23 cellular contexts compared by ENCODE assay signal in genomic region chr13:75393839-75394238, GRCh38.
DNase-seq lines count a peak whose midpoint lies in the region; ATAC-seq and TF ChIP-seq lines count a peak whose summit lies in the region.
"Had no signal": no experiment of that assay in that cellular context is flagged by ENCODE, and none has a peak within 500 bp of the region (broad histone marks: within the 10 kb centered on the region; RNA-seq: fewer than 3 reads in every experiment).

No MANE protein-coding gene starts in this region.

- H3K9ac ChIP-seq in IMR-90 (ENCODE audit: low read depth, low read length) = no peak overlapping the region

- ATAC-seq in IMR-90 (ENCODE audit: low read depth) = no peak
- ATAC-seq in GM19467 (IDR thresholded peaks at IDR 0.05; ENCODE audit: unreplicated experiment) = no peak
- ATAC-seq: A549, HepG2, K562 had no signal

- no TSS peak for BruUV-seq in IMR-90 (replicated peaks; lab: Mats Ljungman, UMichigan)

- no peak overlapping the region for H3K4ac ChIP-seq in IMR-90 (ENCODE audit: low read depth, low read length)

- in situ Hi-C loops in IMR-90 (cut with MboI; ENCODE audit: low sequenced_read_pairs) = no loop called here

- no peak overlapping the region for H2BK120ac ChIP-seq in IMR-90 (ENCODE audit: low read depth, low read length)

- H3K14ac ChIP-seq in IMR-90 (replicated peaks; ENCODE audit: low read depth, low read length) = no peak overlapping the region

- H2BK5ac ChIP-seq in IMR-90 (ENCODE audit: low read depth, low read length, poor library complexity, severe bottlenecking) = no peak overlapping the region

- H3K18ac ChIP-seq in IMR-90 (ENCODE audit: low read depth, low read length) = no peak overlapping the region

- no peak for TF ChIP-seq RAD21 in IMR-90 (IDR thresholded peaks at IDR 0.05; ENCODE audit: low read length)

- H3K9me1 ChIP-seq in IMR-90 (ENCODE audit: insufficient read depth, low read length) = no peaks in the 10 kb centered on the region; the same call in 1 of the 2 replicates

- H2AK9ac ChIP-seq in IMR-90 (replicated peaks; ENCODE audit: low read depth, low read length, poor library complexity) = no peak overlapping the region

- H3K56ac ChIP-seq in IMR-90 (ENCODE audit: extremely low read depth, insufficient read depth, low read length) = no peak overlapping the region

- no peak overlapping the region for H4K91ac ChIP-seq in IMR-90 (ENCODE audit: insufficient read depth, low read depth, low read length)

- no peak overlapping the region for H4K5ac ChIP-seq in IMR-90 (ENCODE audit: low read depth, low read length)

- POLR2A ChIA-PET in IMR-90 (lab: Charles Lee; ENCODE audit: unreplicated experiment) = no interaction called here

- H2BK15ac ChIP-seq in IMR-90 (ENCODE audit: low read depth, low read length) = no peak overlapping the region

- no peak overlapping the region for H3K4me3 ChIP-seq in AG10803 (ENCODE audit: low read length)
- no peak overlapping the region for H3K4me3 ChIP-seq in IMR-90 (ENCODE audit: insufficient read depth, low read depth, low read length)
- H3K4me3 ChIP-seq: A549, K562, MG63, Peyer's patch had no signal

- H3K23ac ChIP-seq in IMR-90 (ENCODE audit: low read depth, low read length) = no peak overlapping the region

- H3K4me1 ChIP-seq in IMR-90 (ENCODE audit: control insufficient read depth, insufficient read depth, low read length) = peaks cover 2% of the 10 kb centered on the region; the same call in 1 of the 2 replicates
- H3K4me1 ChIP-seq: BE2C, Peyer's patch had no signal

- intact Hi-C loops in IMR-90 (cut with micrococcal nuclease) (no loop called here), posterior cingulate gyrus (cut with DNase I) (no loop called here)

- no peak overlapping the region for H3K4me2 ChIP-seq in IMR-90 (ENCODE audit: low read depth, low read length)
- H3K4me2 ChIP-seq: A549 had no signal

- CTCF ChIA-PET in IMR-90 (lab: Yijun Ruan, JAX) = no interaction called here

- H2AK5ac ChIP-seq in IMR-90 (ENCODE audit: low read depth, low read length) = no peak overlapping the region

- H2BK20ac ChIP-seq in IMR-90 (ENCODE audit: low read depth, low read length) = no peak overlapping the region

- WGBS in IMR-90 (ENCODE audit: extremely low coverage in 2 of 2, insufficient read length in 1 of 2), 2 experiments = no CpG with 5 or more reads among the region's 3 CpGs

- H3K27me3 ChIP-seq in IMR-90 (ENCODE audit: control insufficient read depth, insufficient read depth, low read length) = no peaks in the 10 kb centered on the region
- H3K27me3 ChIP-seq: BE2C, MG63, Peyer's patch had no signal

- no peak overlapping the region for H2AFZ ChIP-seq in IMR-90 (replicated peaks; ENCODE audit: low read length, poor library complexity)

- H3K36me3 ChIP-seq in IMR-90 (ENCODE audit: control insufficient read depth, insufficient read depth, low read length) = no peaks in the 10 kb centered on the region
- H3K36me3 ChIP-seq: BE2C, MG63, Peyer's patch had no signal

- TF ChIP-seq POLR2A in IMR-90 (IDR thresholded peaks at IDR 0.05; ENCODE audit: low read depth, low read length) = no peak

- H4K8ac ChIP-seq in IMR-90 (ENCODE audit: low read depth in 2 of 2, low read length in 2 of 2) = no peak overlapping the region

- 0 out of 2 replicates have a peak, but pooled peaks cover 1% of the 10 kb centered on the region for H3K9me3 ChIP-seq in IMR-90 (ENCODE audit: control insufficient read depth, insufficient read depth, low read length)
- H3K9me3 ChIP-seq: BE2C, Peyer's patch had no signal

- no peaks in the 10 kb centered on the region for H4K20me1 ChIP-seq in IMR-90 (ENCODE audit: insufficient read depth, low read length)

- TF ChIP-seq CTCF in AG10803 (conservative IDR thresholded peaks at IDR 0.05; ENCODE audit: low read length) (no peak), IMR-90 (conservative IDR thresholded peaks at IDR 0.05; ENCODE audit: low read depth, low read length) (no peak)

- no peak overlapping the region for H3K27ac ChIP-seq in IMR-90 (ENCODE audit: insufficient read depth, low read length)
- H3K27ac ChIP-seq: A549, Peyer's patch had no signal

- dilution Hi-C loops in IMR-90 (cut with HindIII; ENCODE audit: low sequenced_read_pairs, unreplicated experiment) = no loop called here

- DNase-seq in AG10803 (ENCODE audit: low read depth) = peak; percentile 24
- DNase-seq in EH (ENCODE audit: low read depth) = peak; percentile 29
- peak; percentile 26 for DNase-seq in IMR-90
- DNase-seq in fibroblast of gingiva (ENCODE audit: low read depth) = peak; percentile 9
- DNase-seq in NK-92 (lab: John Stamatoyannopoulos, UW; ENCODE audit: unreplicated experiment) = no peak
- no peak for DNase-seq in LoVo (ENCODE audit: low spot score)
- no peak for DNase-seq in posterior cingulate gyrus
- DNase-seq: BE2C, Calu3, DMS79 treated with DMSO at 0.1 percent for 48 hours, H7, MG63, NCI-H1105 treated with DMSO at 0.1 percent for 48 hours, NCI-H2029, NCI-H446 treated with DMSO at 0.1 percent for 48 hours, NCI-H526, Peyer's patch, SHP77 treated with DMSO at 0.1 percent for 48 hours, SW 1271 had no signal

- H3K79me1 ChIP-seq in IMR-90 (ENCODE audit: low read depth in 1 of 2, low read length in 2 of 2) = peaks cover 0 to 2% of the 10 kb centered on the region in 2 experiments; a peak in 2 of 4 replicates

TF ChIP-seq in IMR-90, 13 proteins besides CTCF, POLR2A, EP300 and RAD21:
- no peak for TF ChIP-seq MAZ (IDR thresholded peaks at IDR 0.05; ENCODE audit: borderline replicate concordance, low read depth, low read length)

Comparison
In these comparisons a context has a peak if more than half of its experiments do, and no peak if none do; other contexts are left out.
1. DNase-seq: peak in AG10803 (single experiment), EH (single experiment), IMR-90 (single experiment) and fibroblast of gingiva (single experiment); none in NK-92 (single experiment), LoVo (single experiment) and posterior cingulate gyrus (0 of 10).